13 cellular contexts compared by ENCODE assay signal in genomic region chr1:231160851-231161710, GRCh38. TPM values are rescaled to one million over a fixed set of nuclear protein-coding genes. Genes with fewer than 3 reads are reported as not detected.
DNase-seq lines count a peak whose midpoint lies in the region; ATAC-seq and TF ChIP-seq lines count a peak whose summit lies in the region.
"Had no signal": no experiment of that assay in that cellular context is flagged by ENCODE, and none has a peak within 500 bp of the region (broad histone marks: within the 10 kb centered on the region; RNA-seq: fewer than 3 reads in every experiment).

No MANE protein-coding gene starts in this region.

- H3K4me3 Mint-ChIP-seq in activated naive CD4-positive, alpha-beta T cell treated with anti-CD3 and anti-CD28 coated beads, Interleukin-2, amount 50 U/mL, for 24 hours = peak overlapping the region; percentile 4
- H3K4me3 Mint-ChIP-seq in activated naive CD4-positive, alpha-beta T cell treated with anti-CD3 and anti-CD28 coated beads, Interleukin-2, amount 10 ng/mL, durations not matched to agents 7 days and 5 days = no peak overlapping the region
- H3K4me3 Mint-ChIP-seq: activated T-helper 1 cell treated with anti-CD3 and anti-CD28 coated beads, Interleukin-12 subunit alpha, Interleukin-12 subunit beta, Interleukin-2, Interleukin-4 antibody, amounts not matched to agents 30 ng/mL and 10 ng/mL and 1 ng/mL, durations not matched to agents 14 hours and 24 hours and 36 hours had no signal

- no peak overlapping the region for H3K27ac ChIP-seq in lower lobe of right lung
- H3K27ac ChIP-seq in stomach smooth muscle (ENCODE audit: low read length) = no peak overlapping the region

- in situ Hi-C loops in astrocyte of the spinal cord (cut with HindIII; ENCODE audit: low sequenced_read_pairs) = no loop called here

- no peak overlapping the region for H3K9ac ChIP-seq in stomach smooth muscle (ENCODE audit: low read length in 2 of 2)

- H3K9me3 Mint-ChIP-seq in activated naive CD4-positive, alpha-beta T cell treated with anti-CD3 and anti-CD28 coated beads, Interleukin-2, amount 50 U/mL, for 24 hours = no peaks in the 10 kb centered on the region
- no peaks in the 10 kb centered on the region for H3K9me3 Mint-ChIP-seq in activated naive CD4-positive, alpha-beta T cell treated with anti-CD3 and anti-CD28 coated beads, Interleukin-2, amount 10 ng/mL, durations not matched to agents 7 days and 5 days
- H3K9me3 Mint-ChIP-seq: activated T-helper 1 cell treated with anti-CD3 and anti-CD28 coated beads, Interleukin-12 subunit alpha, Interleukin-12 subunit beta, Interleukin-2, Interleukin-4 antibody, amounts not matched to agents 30 ng/mL and 10 ng/mL and 1 ng/mL, durations not matched to agents 14 hours and 24 hours and 36 hours had no signal

- DNase-seq in activated naive CD4-positive, alpha-beta T cell treated with anti-CD3 and anti-CD28 coated beads, Interleukin-2, amount 10 ng/mL, durations not matched to agents 7 days and 5 days = no peak
- DNase-seq in astrocyte of the spinal cord (ENCODE audit: low read depth, low spot score) = no peak
- no peak for DNase-seq in lower lobe of right lung
- DNase-seq in foreskin fibroblast = no peak
- DNase-seq in A172 (ENCODE audit: low spot score) = no peak
- DNase-seq: CD4-positive, CD25-positive, alpha-beta regulatory T cell; mucosa of descending colon had no signal

- H3K27me3 Mint-ChIP-seq in activated naive CD4-positive, alpha-beta T cell treated with anti-CD3 and anti-CD28 coated beads, Interleukin-2, amount 50 U/mL, for 24 hours = peaks cover 42% of the 10 kb centered on the region
- peaks cover 83% of the 10 kb centered on the region for H3K27me3 Mint-ChIP-seq in activated naive CD4-positive, alpha-beta T cell treated with anti-CD3 and anti-CD28 coated beads, Interleukin-2, amount 10 ng/mL, durations not matched to agents 7 days and 5 days

- intact Hi-C loops in lower lobe of right lung (cut with DNase I) = no loop called here

- H3K9me3 ChIP-seq in lower lobe of right lung = no peaks in the 10 kb centered on the region
- H3K9me3 ChIP-seq in stomach smooth muscle (ENCODE audit: control insufficient read depth in 2 of 2, low read length in 2 of 2) = no peaks in the 10 kb centered on the region
- H3K9me3 ChIP-seq: HAP-1, mucosa of descending colon had no signal

- H3K27me3 ChIP-seq in lower lobe of right lung (ENCODE audit: low read depth) = peaks cover 76% of the 10 kb centered on the region
- H3K27me3 ChIP-seq in stomach smooth muscle (ENCODE audit: control insufficient read depth in 1 of 2, insufficient read depth in 2 of 2, low read length in 2 of 2) = peaks cover 30 to 53% of the 10 kb centered on the region in 2 donors

- H3K4me1 ChIP-seq in lower lobe of right lung = peaks cover 20% of the 10 kb centered on the region
- H3K4me1 ChIP-seq in stomach smooth muscle (ENCODE audit: control insufficient read depth, insufficient read depth, low read length) = peaks cover 14% of the 10 kb centered on the region
- H3K4me1 ChIP-seq: HAP-1 had no signal

- peaks cover 3% of the 10 kb centered on the region for H3K4me1 Mint-ChIP-seq in activated naive CD4-positive, alpha-beta T cell treated with anti-CD3 and anti-CD28 coated beads, Interleukin-2, amount 50 U/mL, for 24 hours
- H3K4me1 Mint-ChIP-seq in activated naive CD4-positive, alpha-beta T cell treated with anti-CD3 and anti-CD28 coated beads, Interleukin-2, amount 10 ng/mL, durations not matched to agents 7 days and 5 days = peaks cover 6% of the 10 kb centered on the region

- H3K36me3 ChIP-seq in lower lobe of right lung (no peaks in the 10 kb centered on the region), stomach smooth muscle (ENCODE audit: control insufficient read depth in 2 of 2, insufficient read depth in 2 of 2, low read length in 2 of 2) (no peaks in the 10 kb centered on the region)
- H3K36me3 ChIP-seq: HAP-1 had no signal

- H3K4me3 ChIP-seq in astrocyte of the spinal cord (ENCODE audit: low read depth, low read length) = peak overlapping the region; percentile 41
- peak overlapping the region; percentile 45 for H3K4me3 ChIP-seq in lower lobe of right lung
- H3K4me3 ChIP-seq in stomach smooth muscle (ENCODE audit: low read length in 2 of 2) = peak overlapping the region; percentile 25 to 61
- peak overlapping the region in 1 of 2 donors; percentile 15 for H3K4me3 ChIP-seq in foreskin fibroblast (ENCODE audit: low read depth in 1 of 2, low read length in 2 of 2)
- H3K4me3 ChIP-seq: HAP-1, mucosa of descending colon had no signal

- no peak overlapping the region for H3K27ac Mint-ChIP-seq in activated naive CD4-positive, alpha-beta T cell treated with anti-CD3 and anti-CD28 coated beads, Interleukin-2, amount 50 U/mL, for 24 hours
- no peak overlapping the region for H3K27ac Mint-ChIP-seq in activated naive CD4-positive, alpha-beta T cell treated with anti-CD3 and anti-CD28 coated beads, Interleukin-2, amount 10 ng/mL, durations not matched to agents 7 days and 5 days
- H3K27ac Mint-ChIP-seq: activated T-helper 1 cell treated with anti-CD3 and anti-CD28 coated beads, Interleukin-12 subunit alpha, Interleukin-12 subunit beta, Interleukin-2, Interleukin-4 antibody, amounts not matched to agents 30 ng/mL and 10 ng/mL and 1 ng/mL, durations not matched to agents 14 hours and 24 hours and 36 hours; CD4-positive, CD25-positive, alpha-beta regulatory T cell had no signal

- TF ChIP-seq CTCF in astrocyte of the spinal cord (IDR thresholded peaks at IDR 0.05; ENCODE audit: low read depth, low read length) (no peak), lower lobe of right lung (IDR thresholded peaks at IDR 0.05) (no peak), foreskin fibroblast (IDR thresholded peaks at IDR 0.05; ENCODE audit: low read depth, low read length) (no peak)

- ATAC-seq in lower lobe of right lung (no peak), GM18873 (IDR thresholded peaks at IDR 0.05; ENCODE audit: low FRiP score, unreplicated experiment) (no peak)

- CTCF ChIA-PET in activated naive CD4-positive, alpha-beta T cell treated with anti-CD3 and anti-CD28 coated beads, Interleukin-2, amount 10 ng/mL, durations not matched to agents 7 days and 5 days (lab: Charles Lee) = no interaction called here

- H3K36me3 Mint-ChIP-seq in activated naive CD4-positive, alpha-beta T cell treated with anti-CD3 and anti-CD28 coated beads, Interleukin-2, amount 50 U/mL, for 24 hours = no peaks in the 10 kb centered on the region
- no peaks in the 10 kb centered on the region for H3K36me3 Mint-ChIP-seq in activated naive CD4-positive, alpha-beta T cell treated with anti-CD3 and anti-CD28 coated beads, Interleukin-2, amount 10 ng/mL, durations not matched to agents 7 days and 5 days
- H3K36me3 Mint-ChIP-seq: CD4-positive, CD25-positive, alpha-beta regulatory T cell had no signal

RNA-seq across cellular contexts. Expression of gene TRIM67, which starts 0.8 kb away (rescaled TPM):
- not detected for total RNA-seq in lower lobe of right lung
- total RNA-seq in A172 (2014; rRNA removed; shearing (Covaris generic)) = 0.02 and 0.05 TPM in 2 replicates
- total RNA-seq: activated T-helper 1 cell treated with anti-CD3 and anti-CD28 coated beads, Interleukin-12 subunit alpha, Interleukin-12 subunit beta, Interleukin-2, Interleukin-4 antibody, amounts not matched to agents 30 ng/mL and 10 ng/mL and 1 ng/mL, durations not matched to agents 14 hours and 24 hours and 36 hours; CD4-positive, CD25-positive, alpha-beta regulatory T cell; T-helper 2 cell treated with Interferon-gamma antibody and Interleukin-4, amounts not matched to agents 100 ng/mL and 5 ng/mL, for 36 hours had no signal
